Comparison of ENCODE assay signal across 14 cellular contexts in the genomic region with DNA sequence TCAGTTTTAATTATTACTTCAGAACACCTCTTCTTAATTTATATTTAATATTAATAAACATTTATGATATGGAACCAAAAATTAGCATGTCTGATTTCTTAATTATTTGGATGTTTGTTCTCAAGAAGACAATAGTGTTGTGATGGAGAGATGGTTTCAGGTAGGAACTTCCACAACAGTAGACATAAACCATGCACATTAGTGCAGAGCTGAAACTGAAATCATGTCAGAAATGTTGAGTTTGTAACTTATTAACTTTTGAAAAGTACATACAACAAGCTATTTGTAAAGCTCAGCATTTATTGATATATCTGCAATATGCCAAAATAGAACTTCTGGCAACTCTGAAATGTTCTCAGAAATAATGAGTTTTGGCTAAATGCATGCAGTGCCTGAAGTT. TPM values are rescaled to one million over a fixed set of nuclear protein-coding genes. Genes with fewer than 3 reads are reported as not detected.
DNase-seq lines count a peak whose midpoint lies in the region; ATAC-seq and TF ChIP-seq lines count a peak whose summit lies in the region.
"Had no signal": no experiment of that assay in that cellular context is flagged by ENCODE, and none has a peak within 500 bp of the region (broad histone marks: within the 10 kb centered on the region; RNA-seq: fewer than 3 reads in every experiment).

No MANE protein-coding gene starts in this region.

- no peaks in the 10 kb centered on the region for H3K4me1 ChIP-seq in psoas muscle
- H3K4me1 ChIP-seq in right atrium auricular region, result no peaks in the 10 kb centered on the region
- no peaks in the 10 kb centered on the region for H3K4me1 ChIP-seq in CD4-positive, alpha-beta memory T cell (ENCODE audit: insufficient read depth, low read length)
- H3K4me1 ChIP-seq: esophagus squamous epithelium, SJCRH30 had no signal

- CTCF ChIA-PET in CD4-positive, alpha-beta memory T cell (lab: Charles Lee; ENCODE audit: partially characterized antibody), result no interaction called here

- H3K27me3 ChIP-seq in psoas muscle (ENCODE audit: insufficient read depth in 3 of 3, low read length in 2 of 3), result no peaks in the 10 kb centered on the region
- H3K27me3 ChIP-seq in right atrium auricular region, result no peaks in the 10 kb centered on the region
- no peaks in the 10 kb centered on the region for H3K27me3 ChIP-seq in CD4-positive, alpha-beta memory T cell (ENCODE audit: insufficient read depth, low read length)
- H3K27me3 ChIP-seq: esophagus squamous epithelium had no signal

- H3K4me3 ChIP-seq in psoas muscle (no peak overlapping the region), right atrium auricular region (no peak overlapping the region)
- no peak overlapping the region for H3K4me3 ChIP-seq in CD4-positive, alpha-beta memory T cell (ENCODE audit: low read length in 2 of 2)
- H3K4me3 ChIP-seq: esophagus squamous epithelium, SJCRH30 had no signal

- H3K36me3 Mint-ChIP-seq in CD4-positive, alpha-beta memory T cell, result no peaks in the 10 kb centered on the region

- POLR2A ChIA-PET in CD4-positive, alpha-beta memory T cell (lab: Charles Lee; ENCODE audit: partially characterized antibody), result no interaction called here

- H3K4me1 Mint-ChIP-seq in CD4-positive, alpha-beta memory T cell, result no peaks in the 10 kb centered on the region

- no peaks in the 10 kb centered on the region for H3K9me3 Mint-ChIP-seq in CD4-positive, alpha-beta memory T cell
- H3K9me3 Mint-ChIP-seq: activated CD4-positive, alpha-beta memory T cell treated with anti-CD3 and anti-CD28 coated beads, Interleukin-2, amount 10 ng/mL, durations not matched to agents 7 days and 5 days had no signal

- no peaks in the 10 kb centered on the region for H3K9me3 ChIP-seq in psoas muscle
- H3K9me3 ChIP-seq in right atrium auricular region, result no peaks in the 10 kb centered on the region
- H3K9me3 ChIP-seq in CD4-positive, alpha-beta memory T cell (ENCODE audit: control insufficient read depth in 1 of 2, low read length in 2 of 2), result no peaks in the 10 kb centered on the region
- H3K9me3 ChIP-seq: esophagus squamous epithelium, SJCRH30 had no signal

- ATAC-seq in GM18861 (IDR thresholded peaks at IDR 0.05; ENCODE audit: unreplicated experiment), result peak; percentile 91
- ATAC-seq in GM21515 (IDR thresholded peaks at IDR 0.05; ENCODE audit: unreplicated experiment), result peak; percentile 75
- peak; percentile 80 for ATAC-seq in HG02973 (IDR thresholded peaks at IDR 0.05; ENCODE audit: unreplicated experiment)
- peak; percentile 62 for ATAC-seq in HG03558 (IDR thresholded peaks at IDR 0.05; ENCODE audit: extremely low read depth, unreplicated experiment)
- ATAC-seq in psoas muscle, result no peak
- no peak for ATAC-seq in Right ventricle myocardium inferior

- TF ChIP-seq CTCF in psoas muscle (IDR thresholded peaks at IDR 0.05) (no peak), right atrium auricular region (IDR thresholded peaks at IDR 0.05) (no peak)

- H3K4me3 Mint-ChIP-seq in CD4-positive, alpha-beta memory T cell, result no peak overlapping the region
- H3K4me3 Mint-ChIP-seq: activated CD4-positive, alpha-beta memory T cell treated with anti-CD3 and anti-CD28 coated beads, Interleukin-2, amount 10 ng/mL, durations not matched to agents 7 days and 5 days had no signal

- H3K27me3 Mint-ChIP-seq in CD4-positive, alpha-beta memory T cell, result peaks cover 8% of the 10 kb centered on the region in 2 donors

- H3K36me3 ChIP-seq in psoas muscle (ENCODE audit: insufficient read depth in 1 of 2, low read depth in 1 of 2) (no peaks in the 10 kb centered on the region), right atrium auricular region (no peaks in the 10 kb centered on the region)
- H3K36me3 ChIP-seq in CD4-positive, alpha-beta memory T cell (ENCODE audit: insufficient read depth, low read length), result no peaks in the 10 kb centered on the region
- H3K36me3 ChIP-seq: esophagus squamous epithelium, SJCRH30 had no signal

- intact Hi-C loops in psoas muscle (cut with DNase I), result no loop called here
- intact Hi-C loops in Right ventricle myocardium inferior (cut with DNase I), result no loop called here
- intact Hi-C loops in CD4-positive, alpha-beta memory T cell (cut with micrococcal nuclease), result no loop called here

- DNase-seq in psoas muscle (no peak), Right ventricle myocardium inferior (ENCODE audit: missing footprints) (no peak), right atrium auricular region (ENCODE audit: low spot score) (no peak)
- no peak for DNase-seq in CD4-positive, alpha-beta memory T cell
- DNase-seq: activated CD4-positive, alpha-beta memory T cell treated with anti-CD3 and anti-CD28 coated beads, Interleukin-2, amount 10 ng/mL, durations not matched to agents 7 days and 5 days; aorta; esophagus squamous epithelium; kidney glomerular epithelial cell; NCI-H1105 treated with DMSO at 0.1 percent for 48 hours; SJCRH30 had no signal

- H3K27ac Mint-ChIP-seq in CD4-positive, alpha-beta memory T cell, result no peak overlapping the region
- H3K27ac Mint-ChIP-seq: activated CD4-positive, alpha-beta memory T cell treated with anti-CD3 and anti-CD28 coated beads, Interleukin-2, amount 10 ng/mL, durations not matched to agents 7 days and 5 days had no signal

- no peak overlapping the region for H3K27ac ChIP-seq in psoas muscle
- no peak overlapping the region for H3K27ac ChIP-seq in right atrium auricular region
- H3K27ac ChIP-seq in CD4-positive, alpha-beta memory T cell (ENCODE audit: low read depth, low read length), result no peak overlapping the region
- H3K27ac ChIP-seq: esophagus squamous epithelium, SJCRH30 had no signal

RNA-seq across cellular contexts. Expression of a gene that starts 11.8 kb away (rescaled TPM):
- total RNA-seq in psoas muscle (10 to 100 TPM in 2 of 4 donors, 1 to 10 TPM in 2; 7.1 to 12.4 (median 9.3) TPM), Right ventricle myocardium inferior (20.2 TPM), right atrium auricular region (10 to 100 TPM; 52.1 to 68.0 TPM)
- 1 to 10 TPM; 6.0 to 6.3 (median 6.2) TPM for polyA plus RNA-seq in psoas muscle
- total RNA-seq in CD4-positive, alpha-beta memory T cell, result not detected
- polyA plus RNA-seq in CD4-positive, alpha-beta memory T cell, result not detected
- total RNA-seq: activated CD4-positive, alpha-beta memory T cell treated with anti-CD3 and anti-CD28 coated beads, Interleukin-2, amount 10 ng/mL, durations not matched to agents 7 days and 5 days had no signal

Comparison
In these comparisons a context has a peak if more than half of its experiments do, and no peak if none do; other contexts are left out.
1. ATAC-seq: peak in GM18861 (single experiment), GM21515 (single experiment), HG02973 (single experiment) and HG03558 (single experiment); none in psoas muscle (0 of 4) and Right ventricle myocardium inferior (single experiment).
2. RNA of a gene that starts 11.8 kb away (total RNA-seq): 52.1 to 68.0 TPM in right atrium auricular region, 20.2 TPM in Right ventricle myocardium inferior (single experiment) and 7.1 to 12.4 TPM in psoas muscle; not detected in CD4-positive, alpha-beta memory T cell; every median in the first group is over 4 times any median in the second.